Comparison of ENCODE assay signal across 12 cellular contexts in genomic region chr1:117673405-117673804, GRCh38.
DNase-seq lines count a peak whose midpoint lies in the region; ATAC-seq, FAIRE-seq and TF ChIP-seq lines count a peak whose summit lies in the region.
"Had no signal": no experiment of that assay in that cellular context is flagged by ENCODE, and none has a peak within 500 bp of the region (broad histone marks: within the 10 kb centered on the region; RNA-seq: fewer than 3 reads in every experiment).

No MANE protein-coding gene starts in this region.

- peak; percentile 34 for ATAC-seq in HG03432 (IDR thresholded peaks at IDR 0.05; ENCODE audit: unreplicated experiment)
- peak; percentile 27; the same call in 2 of the 3 replicates for ATAC-seq in GM12878
- ATAC-seq in memory B cell (ENCODE audit: low read depth): no peak
- no peak for ATAC-seq in GM19351 (IDR thresholded peaks at IDR 0.05; ENCODE audit: unreplicated experiment)
- ATAC-seq in upper lobe of right lung: no peak
- ATAC-seq: WTC11 had no signal

- WGBS in GM12878 (ENCODE audit: insufficient coverage, insufficient replicate concordance, low lambda C conversion rate, missing lambda C conversion rate): 17% methylated on average over 2 of the region's 2 CpGs

- no peaks in the 10 kb centered on the region for H3K9me3 ChIP-seq in GM12878 (replicated peaks; ENCODE audit: control insufficient read depth, insufficient read depth, low read length)
- no peaks in the 10 kb centered on the region for H3K9me3 ChIP-seq in upper lobe of right lung
- H3K9me3 ChIP-seq: SJCRH30 had no signal

- CTCF ChIA-PET in GM12878 (lab: Yijun Ruan, JAX): interaction anchor here (0.7 to 11.7 kb wide), 7 partner anchors 18 to 602 kb away, joined by 3 to 151 read pairs (median 3); no protein-coding TSS in a partner anchor

- H3K4me1 ChIP-seq in GM12878 (ENCODE audit: control insufficient read depth, insufficient read depth, low read length) (peaks cover 12% of the 10 kb centered on the region), upper lobe of right lung (no peaks in the 10 kb centered on the region)
- H3K4me1 ChIP-seq: SJCRH30 had no signal

- no TSS peak for BruUV-seq in GM12878 (replicated peaks; lab: Mats Ljungman, UMichigan)

- H3K4me2 ChIP-seq in GM12878 (ENCODE audit: control insufficient read depth, insufficient read depth): no peak overlapping the region

- H3K4me3 ChIP-seq in GM12878 (no peak overlapping the region), upper lobe of right lung (no peak overlapping the region)
- H3K4me3 ChIP-seq: SJCRH30 had no signal

- no peaks in the 10 kb centered on the region for H3K79me2 ChIP-seq in GM12878 (ENCODE audit: control insufficient read depth, insufficient read depth, low read length)

- no peak overlapping the region for H3K4me3 Mint-ChIP-seq in memory B cell
- H3K4me3 Mint-ChIP-seq: WTC11 had no signal

- TF ChIP-seq CTCF in GM12878 (IDR thresholded peaks at IDR 0.05 in 2 of 3, conservative IDR thresholded peaks at IDR 0.05 in 1 of 3; ENCODE audit: control insufficient read depth in 2 of 3, extremely low read depth in 1 of 3, insufficient read depth in 1 of 3, low read depth in 3 of 3, low read length in 3 of 3) (no peak), upper lobe of right lung (IDR thresholded peaks at IDR 0.05) (no peak)

- RAD21 ChIA-PET in GM12878 (lab: Charles Lee; ENCODE audit: unreplicated experiment): interaction anchor here (1.5 kb wide), 1 partner anchor 139 kb away, joined by 18 read pairs; no protein-coding TSS in a partner anchor

- FAIRE-seq in GM12878 (lab: Jason Lieb, UNC): no peak

- H3K36me3 ChIP-seq in GM12878 (ENCODE audit: control insufficient read depth in 2 of 2, insufficient read depth in 2 of 2, low read length in 1 of 2): no peaks in the 10 kb centered on the region
- no peaks in the 10 kb centered on the region for H3K36me3 ChIP-seq in upper lobe of right lung
- H3K36me3 ChIP-seq: SJCRH30 had no signal

- no peak for TF ChIP-seq RAD21 in GM12878 (IDR thresholded peaks at IDR 0.05; ENCODE audit: insufficient read depth, low read depth, low read length)

- H3K9ac ChIP-seq in GM12878 (ENCODE audit: control insufficient read depth, insufficient read depth, low read length): no peak overlapping the region

- H3K4me1 Mint-ChIP-seq in memory B cell: peaks cover 20% of the 10 kb centered on the region

- H3K27ac ChIP-seq in GM12878 (ENCODE audit: control insufficient read depth, insufficient read depth): no peak overlapping the region
- no peak overlapping the region for H3K27ac ChIP-seq in upper lobe of right lung
- H3K27ac ChIP-seq: SJCRH30 had no signal

- intact Hi-C loops in GM12878 (cut with micrococcal nuclease; ENCODE audit: unreplicated experiment): no loop called here
- intact Hi-C loops in upper lobe of right lung (cut with DNase I): no loop called here

- TF ChIP-seq POLR2A in GM12878 (IDR thresholded peaks at IDR 0.05; ENCODE audit: low read depth, low read length): no peak

- POLR2A ChIA-PET in GM12878 (lab: Charles Lee): no interaction called here

- H3K27me3 ChIP-seq in GM12878 (replicated peaks in 1 of 2; ENCODE audit: control insufficient read depth in 2 of 2, insufficient read depth in 2 of 2, low read length in 1 of 2) (peaks cover 12 to 15% of the 10 kb centered on the region in 2 experiments), upper lobe of right lung (no peaks in the 10 kb centered on the region)
- H3K27me3 ChIP-seq: SJCRH30 had no signal

- no peaks in the 10 kb centered on the region for H4K20me1 ChIP-seq in GM12878 (ENCODE audit: control insufficient read depth, insufficient read depth)

- peak overlapping the region; percentile 36 for H3K27ac Mint-ChIP-seq in memory B cell
- H3K27ac Mint-ChIP-seq: progenitor cell of endocrine pancreas, WTC11 had no signal

- no peaks in the 10 kb centered on the region for H3K36me3 Mint-ChIP-seq in memory B cell
- H3K36me3 Mint-ChIP-seq: WTC11 had no signal

- DNase-seq in COLO829 (ENCODE audit: low spot score): peak; percentile 70
- no peak for DNase-seq in GM12878 (ENCODE audit: low read depth, low spot score)
- DNase-seq in memory B cell (ENCODE audit: low spot score in 2 of 2): no peak
- no peak for DNase-seq in NK-92 (lab: John Stamatoyannopoulos, UW; ENCODE audit: unreplicated experiment)
- no peak for DNase-seq in upper lobe of right lung
- DNase-seq: mesendoderm; SJCRH30; stimulated activated CD4-positive, alpha-beta T cell treated with anti-CD3 and anti-CD28 coated beads, Interleukin-4, amount 100 ng/mL, for 4 hours had no signal

- SMC1A ChIA-PET in GM12878 (lab: Charles Lee; ENCODE audit: uncharacterized antibody, unreplicated experiment): interaction anchor here (1.5 to 6.5 kb wide), 2 partner anchors 138 to 222 kb away, joined by 3 to 40 read pairs; no protein-coding TSS in a partner anchor

- in situ Hi-C loops in GM12878 (cut with MboI): loop anchor here (5.0 to 25.0 kb wide), 2 partner anchors 136 to 1111 kb away; partner anchors contain the start of gene CD58

- H3K27me3 Mint-ChIP-seq in memory B cell: peaks cover 2% of the 10 kb centered on the region

- H3K9me3 Mint-ChIP-seq in memory B cell: no peaks in the 10 kb centered on the region
- H3K9me3 Mint-ChIP-seq: WTC11 had no signal

- TF ChIP-seq EP300 in GM12878 (IDR thresholded peaks at IDR 0.05; ENCODE audit: borderline replicate concordance in 1 of 2, control insufficient read depth in 1 of 2, low read depth in 2 of 2, low read length in 2 of 2): no peak

- H2AFZ ChIP-seq in GM12878 (ENCODE audit: control insufficient read depth, low read depth, low read length): no peak overlapping the region

TF ChIP-seq in GM12878, 131 proteins besides CTCF, POLR2A, EP300 and RAD21:
- TF ChIP-seq TCF7 (IDR thresholded peaks at IDR 0.05; ENCODE audit: borderline replicate concordance) (no peak), NKRF (conservative IDR thresholded peaks at IDR 0.05) (no peak), RELA (IDR thresholded peaks at IDR 0.05; ENCODE audit: borderline replicate concordance, partially characterized antibody) (no peak), ZBTB40 (IDR thresholded peaks at IDR 0.05; ENCODE audit: borderline replicate concordance) (no peak), CBX3 (IDR thresholded peaks at IDR 0.05; ENCODE audit: borderline replicate concordance, low read depth) (no peak), CREM (IDR thresholded peaks at IDR 0.05; ENCODE audit: low read depth) (no peak), TCF12 (IDR thresholded peaks at IDR 0.05; ENCODE audit: low read depth, low read length) (no peak), SPI1 (IDR thresholded peaks at IDR 0.05; ENCODE audit: borderline replicate concordance, insufficient read depth, low read depth, low read length) (no peak), CHD4 (IDR thresholded peaks at IDR 0.05) (no peak), ZSCAN29 (IDR thresholded peaks at IDR 0.05) (no peak), MEF2B (IDR thresholded peaks at IDR 0.05; ENCODE audit: partially characterized antibody, poor library complexity, severe bottlenecking) (no peak), PML (IDR thresholded peaks at IDR 0.05; ENCODE audit: low read length) (no peak)
TF ChIP-seq in GM12878: peak in this region for 0.

Comparison
In these comparisons a context has a peak if more than half of its experiments do, and no peak if none do; other contexts are left out.
1. ATAC-seq: peak in HG03432 (single experiment) and GM12878 (single experiment); none in memory B cell (single experiment), GM19351 (single experiment) and upper lobe of right lung (single experiment).